25 cellular contexts compared by ENCODE assay signal in the genomic region with DNA sequence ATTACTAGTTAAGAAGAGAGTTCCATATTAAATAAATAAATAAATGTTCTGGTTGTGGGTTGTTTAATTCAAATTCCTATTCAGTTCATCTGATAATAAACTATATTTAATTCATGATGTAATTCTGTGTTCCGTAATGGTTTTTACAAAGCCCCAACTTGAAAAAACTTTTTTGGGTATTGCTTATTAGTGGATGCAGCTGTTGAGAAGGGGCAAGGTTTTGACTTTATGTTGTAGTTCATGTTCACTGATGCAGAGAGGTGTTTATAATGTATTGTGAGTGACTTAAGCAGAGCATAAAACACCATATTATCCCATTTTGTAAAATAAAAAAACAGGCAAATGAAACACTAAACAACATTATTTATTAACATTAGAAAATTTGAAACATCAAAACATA.
"Had no signal": no experiment of that assay in that cellular context is flagged by ENCODE, and none has a peak within 500 bp of the region (broad histone marks: within the 10 kb centered on the region; RNA-seq: fewer than 3 reads in every experiment).

No MANE protein-coding gene starts in this region.

- H3K27me3 Mint-ChIP-seq: activated naive CD8-positive, alpha-beta T cell; progenitor cell of endocrine pancreas had no signal

- H3K9me3 ChIP-seq: ovary, testis, uterus had no signal

- H3K27ac ChIP-seq: left lung, lower lobe of right lung, ovary, testis, transverse colon, uterus had no signal

- H3K36me3 ChIP-seq: left lung, lower lobe of right lung, ovary, transverse colon, uterus had no signal

- H3K4me1 ChIP-seq: left lung, lower lobe of right lung, testis, uterus had no signal

- H3K4me3 ChIP-seq: left lung, lower lobe of right lung, ovary, skin epidermis, testis, transverse colon, uterus had no signal

- ATAC-seq: activated CD4-positive, CD25-positive, alpha-beta regulatory T cell treated with anti-CD3 and anti-CD28 coated beads, Interleukin-2, amount 50 U/mL, for 24 hours; left lung; lower lobe of right lung; sciatic nerve; stimulated activated naive CD8-positive, alpha-beta T cell treated with anti-CD3 and anti-CD28 coated beads, Interleukin-15, Interleukin-2, amounts not matched to agents 100 U/mL and 50 U/mL, for 24 hours had no signal

- H3K27ac Mint-ChIP-seq: progenitor cell of endocrine pancreas; T-helper 2 cell treated with Interferon-gamma antibody and Interleukin-4, amounts not matched to agents 5 μg/mL and 100 μg/mL, for 36 hours had no signal

- DNase-seq: activated CD4-positive, alpha-beta T cell treated with anti-CD3 and anti-CD28 coated beads for 48 hours; activated CD4-positive, alpha-beta T cell treated with anti-CD3 and anti-CD28 coated beads, Interleukin-2, amount 50 U/mL, for 48 hours; activated CD8-positive, alpha-beta memory T cell treated with anti-CD3 and anti-CD28 coated beads for 24 hours; activated effector memory CD4-positive, alpha-beta T cell treated with Interleukin-2 at 50 U/mL for 16 hours; activated naive CD4-positive, alpha-beta T cell treated with Interleukin-2 at 50 U/mL for 16 hours; anterior cingulate cortex; dermis blood vessel endothelial cell; effector CD8-positive, alpha-beta T cell; left lung; lower lobe of right lung; mesendoderm; ovary; retina; stimulated activated CD4-positive, alpha-beta T cell treated with anti-CD3 and anti-CD28 coated beads, Interleukin-12 subunit alpha, Interleukin-12 subunit beta, amount 100 ng/mL, for 4 hours; stimulated activated CD4-positive, alpha-beta T cell treated with anti-CD3 and anti-CD28 coated beads, Interleukin-4, amount 100 ng/mL, for 1 hour; stimulated activated naive CD8-positive, alpha-beta T cell treated with anti-CD3 and anti-CD28 coated beads, Interleukin-15, Interleukin-2, amounts not matched to agents 100 U/mL and 50 U/mL, for 24 hours; testis; transverse colon; uterus had no signal

- H3K27me3 ChIP-seq: left lung, ovary, testis, transverse colon, uterus had no signal
